Comparison of ENCODE assay signal across 22 cellular contexts in genomic region chr19:34291235-34291634, GRCh38. TPM values are rescaled to one million over a fixed set of nuclear protein-coding genes. Genes with fewer than 3 reads are reported as not detected.
DNase-seq lines count a peak whose midpoint lies in the region; ATAC-seq and TF ChIP-seq lines count a peak whose summit lies in the region.
"Had no signal": no experiment of that assay in that cellular context is flagged by ENCODE, and none has a peak within 500 bp of the region (broad histone marks: within the 10 kb centered on the region; RNA-seq: fewer than 3 reads in every experiment).

No MANE protein-coding gene starts in this region.

- 0 out of 2 replicates have a peak overlapping the region, but pooled peaks have one; percentile 72 for H2AK5ac ChIP-seq in IMR-90 (ENCODE audit: low read depth, low read length)

- peaks cover 43 to 51% of the 10 kb centered on the region in 2 experiments for H3K79me1 ChIP-seq in IMR-90 (ENCODE audit: low read depth in 1 of 2, low read length in 2 of 2)

- no peak overlapping the region for H3K9ac ChIP-seq in IMR-90 (ENCODE audit: low read depth, low read length)
- H3K9ac ChIP-seq: BLaER1 had no signal

- H3K18ac ChIP-seq in IMR-90 (ENCODE audit: low read depth, low read length) = no peak overlapping the region

- no peak overlapping the region for H3K27ac ChIP-seq in IMR-90 (ENCODE audit: insufficient read depth, low read length)
- H3K27ac ChIP-seq: BLaER1 had no signal

- no peak for DNase-seq in IMR-90
- peak; percentile 10 for DNase-seq in left lobe of liver (ENCODE audit: low spot score)
- DNase-seq in NCI-H1436 treated with DMSO at 0.1 percent for 48 hours (lab: John Stamatoyannopoulos, UW) = no peak
- DNase-seq in activated CD4-positive, CD25-positive, alpha-beta regulatory T cell treated with anti-CD3 and anti-CD28 coated beads, Interleukin-2, amount 50 U/mL, for 72 hours = no peak
- DNase-seq: 8988T; ACHN; BE2C; C1 segment of cervical spinal cord; CD4-positive, alpha-beta memory T cell; CD4-positive, CD25-positive, alpha-beta regulatory T cell; CD8-positive, alpha-beta memory T cell; COR-L47; DMS 273 treated with DMSO at 0.1 percent for 48 hours; DMS153; DMS53; DMS79; DND-41; EL; GDM1 had no signal

- H3K4ac ChIP-seq in IMR-90 (ENCODE audit: low read depth, low read length) = peak overlapping the region; percentile 64; the same call in 1 of the 2 replicates

- no peak overlapping the region for H2BK15ac ChIP-seq in IMR-90 (ENCODE audit: low read depth, low read length)

- peaks cover 9% of the 10 kb centered on the region for H3K9me3 ChIP-seq in IMR-90 (ENCODE audit: control insufficient read depth, insufficient read depth, low read length)
- H3K9me3 ChIP-seq: BE2C, BLaER1 had no signal

- 0 out of 2 replicates have a peak, but pooled peaks cover 6% of the 10 kb centered on the region for H3K9me1 ChIP-seq in IMR-90 (ENCODE audit: insufficient read depth, low read length)

- dilution Hi-C loops in IMR-90 (cut with HindIII; ENCODE audit: low sequenced_read_pairs, unreplicated experiment) = no loop called here

- no peak overlapping the region for H4K91ac ChIP-seq in IMR-90 (ENCODE audit: insufficient read depth, low read depth, low read length)

- POLR2A ChIA-PET in IMR-90 (lab: Charles Lee; ENCODE audit: unreplicated experiment) = no interaction called here

- ATAC-seq in IMR-90 (ENCODE audit: low read depth) = no peak
- no peak for ATAC-seq in left lobe of liver
- no peak for ATAC-seq in HG03469 (IDR thresholded peaks at IDR 0.05; ENCODE audit: unreplicated experiment)
- ATAC-seq: GM12878 had no signal

- in situ Hi-C loops in IMR-90 (cut with MboI; ENCODE audit: low sequenced_read_pairs) = no loop called here

- BruUV-seq in IMR-90 (replicated peaks; lab: Mats Ljungman, UMichigan) = no TSS peak

- H3K4me1 ChIP-seq in IMR-90 (ENCODE audit: control insufficient read depth, insufficient read depth, low read length) = peaks cover 4% of the 10 kb centered on the region
- H3K4me1 ChIP-seq: BE2C, BLaER1 had no signal

- H2AFZ ChIP-seq in IMR-90 (replicated peaks; ENCODE audit: low read length, poor library complexity) = no peak overlapping the region

- no peaks in the 10 kb centered on the region; the same call in 1 of the 2 replicates for H4K20me1 ChIP-seq in IMR-90 (ENCODE audit: insufficient read depth, low read length)
- H4K20me1 ChIP-seq: BLaER1 had no signal

- peak overlapping the region; percentile 44; the same call in 1 of the 2 replicates for H2BK120ac ChIP-seq in IMR-90 (ENCODE audit: low read depth, low read length)

- peak overlapping the region; percentile 80; the same call in 1 of the 2 replicates for H2BK20ac ChIP-seq in IMR-90 (ENCODE audit: low read depth, low read length)

- H2BK5ac ChIP-seq in IMR-90 (ENCODE audit: low read depth, low read length, poor library complexity, severe bottlenecking) = no peak overlapping the region

- H3K36me3 ChIP-seq in IMR-90 (ENCODE audit: control insufficient read depth, insufficient read depth, low read length) = peaks cover 3% of the 10 kb centered on the region; the same call in 1 of the 2 replicates
- H3K36me3 ChIP-seq: BE2C had no signal

- no peaks in the 10 kb centered on the region for H3K27me3 ChIP-seq in IMR-90 (ENCODE audit: control insufficient read depth, insufficient read depth, low read length)
- H3K27me3 ChIP-seq: BE2C, BLaER1 had no signal

- H3K4me3 ChIP-seq in IMR-90 (ENCODE audit: insufficient read depth, low read depth, low read length) = no peak overlapping the region
- H3K4me3 ChIP-seq: BLaER1, GM12878 had no signal

- H3K56ac ChIP-seq in IMR-90 (ENCODE audit: extremely low read depth, insufficient read depth, low read length) = no peak overlapping the region

- 0 out of 2 replicates have a peak overlapping the region, but pooled peaks have one; percentile 60 for H3K14ac ChIP-seq in IMR-90 (replicated peaks; ENCODE audit: low read depth, low read length)

- no peak for TF ChIP-seq RAD21 in IMR-90 (IDR thresholded peaks at IDR 0.05; ENCODE audit: low read length)

- H3K23ac ChIP-seq in IMR-90 (ENCODE audit: low read depth, low read length) = no peak overlapping the region

- CTCF ChIA-PET in IMR-90 (lab: Yijun Ruan, JAX) = no interaction called here

- no peak overlapping the region for H2AK9ac ChIP-seq in IMR-90 (replicated peaks; ENCODE audit: low read depth, low read length, poor library complexity)

- no peak overlapping the region for H3K4me2 ChIP-seq in IMR-90 (ENCODE audit: low read depth, low read length)
- H3K4me2 ChIP-seq: BLaER1 had no signal

- no peak overlapping the region for H4K5ac ChIP-seq in IMR-90 (ENCODE audit: low read depth, low read length)

- TF ChIP-seq CTCF in IMR-90 (conservative IDR thresholded peaks at IDR 0.05; ENCODE audit: low read depth, low read length) = no peak

- no CpG with 5 or more reads among the region's 2 CpGs for WGBS in IMR-90 (ENCODE audit: extremely low coverage in 2 of 2, insufficient read length in 1 of 2), 2 experiments

- intact Hi-C loops in IMR-90 (cut with micrococcal nuclease) = no loop called here

- TF ChIP-seq POLR2A in IMR-90 (IDR thresholded peaks at IDR 0.05; ENCODE audit: low read depth, low read length) = no peak

- H4K8ac ChIP-seq in IMR-90 (ENCODE audit: low read depth in 2 of 2, low read length in 2 of 2) = peak overlapping the region in 1 of 2 experiments; percentile 75; a peak in 1 of 4 replicates

TF ChIP-seq in IMR-90, 13 proteins besides CTCF, POLR2A, EP300 and RAD21:
- no peak for TF ChIP-seq CHD1 (IDR thresholded peaks at IDR 0.05; ENCODE audit: low read depth, low read length)
- no peak for TF ChIP-seq USF2 (IDR thresholded peaks at IDR 0.05; ENCODE audit: low read depth, low read length)
- no peak for TF ChIP-seq RFX5 (IDR thresholded peaks at IDR 0.05; ENCODE audit: low read depth, low read length)
- no peak for TF ChIP-seq BHLHE40 (IDR thresholded peaks at IDR 0.05; ENCODE audit: low read depth, low read length)
- no peak for TF ChIP-seq MAZ (IDR thresholded peaks at IDR 0.05; ENCODE audit: borderline replicate concordance, low read depth, low read length)
- TF ChIP-seq SMC3 (IDR thresholded peaks at IDR 0.05; ENCODE audit: low read depth, low read length) = no peak

RNA-seq across cellular contexts. Expression of gene GARRE1, which starts 36.9 kb away (rescaled TPM):
- total RNA-seq in IMR-90 (2012; rRNA removed) (13.8 and 15.0 TPM in 2 replicates), left lobe of liver (9.2 TPM)
- 16.9 and 21.5 TPM in 2 replicates for polyA plus RNA-seq in IMR-90 (2012; rRNA removed)
- 8.9 and 11.8 TPM in 2 replicates for polyA plus RNA-seq in IMR-90 (2012; cell fraction: cytosol; rRNA removed)
- polyA plus RNA-seq in IMR-90 (2012; cell fraction: nucleus; rRNA removed; ENCODE audit: low replicate concordance) = 35.6 and 45.2 TPM in 2 replicates
